ENCODE assay signal across 1 cellular context in the genomic region with DNA sequence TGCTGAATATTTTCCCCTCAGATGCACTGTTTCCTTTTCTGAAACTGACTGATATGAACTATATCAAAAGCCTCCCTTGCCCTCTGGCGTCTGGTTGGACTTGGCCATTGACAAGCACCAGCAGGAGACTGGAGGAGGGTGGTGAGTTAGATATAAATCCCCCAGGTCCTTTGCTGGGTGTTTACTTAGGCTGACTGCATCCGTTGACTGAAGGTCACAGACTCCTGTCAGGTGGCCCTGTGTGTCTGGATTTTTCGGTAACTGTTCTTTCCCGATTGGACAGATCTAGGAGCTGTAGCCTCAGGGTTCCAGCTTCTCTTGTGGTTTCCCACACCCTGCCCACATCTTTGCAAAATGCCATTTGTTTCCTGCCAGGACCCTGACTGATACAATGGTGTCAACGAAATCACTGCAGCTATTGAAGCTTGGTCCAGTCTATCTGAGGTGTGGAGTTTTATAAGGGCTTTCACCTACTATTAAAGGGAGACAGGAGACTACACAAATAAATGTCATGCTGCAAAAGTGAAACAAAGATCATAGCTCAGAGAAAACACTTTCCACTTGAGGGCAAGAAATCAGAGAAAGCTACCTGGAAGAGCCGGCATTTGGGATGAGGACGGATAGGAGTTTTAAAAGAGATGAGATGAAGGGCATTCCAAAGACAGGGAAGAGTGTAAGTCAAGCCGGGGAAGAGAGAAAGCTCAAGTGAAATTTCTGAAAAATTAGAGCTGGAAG.
A peak's percentile ranks its signal among the peaks of the same experiment; 100 is the strongest.
TF ChIP-seq lines count a peak whose summit lies in the region.

No MANE protein-coding gene starts in this region.

TF ChIP-seq in HEK293, 187 proteins besides CTCF, POLR2A, EP300 and RAD21 (continued from another document):
- TF ChIP-seq, protein P1, sequence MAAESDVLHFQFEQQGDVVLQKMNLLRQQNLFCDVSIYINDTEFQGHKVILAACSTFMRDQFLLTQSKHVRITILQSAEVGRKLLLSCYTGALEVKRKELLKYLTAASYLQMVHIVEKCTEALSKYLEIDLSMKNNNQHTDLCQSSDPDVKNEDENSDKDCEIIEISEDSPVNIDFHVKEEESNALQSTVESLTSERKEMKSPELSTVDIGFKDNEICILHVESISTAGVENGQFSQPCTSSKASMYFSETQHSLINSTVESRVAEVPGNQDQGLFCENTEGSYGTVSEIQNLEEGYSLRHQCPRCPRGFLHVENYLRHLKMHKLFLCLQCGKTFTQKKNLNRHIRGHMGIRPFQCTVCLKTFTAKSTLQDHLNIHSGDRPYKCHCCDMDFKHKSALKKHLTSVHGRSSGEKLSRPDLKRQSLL (tag by site-specific recombination; IDR thresholded peaks at IDR 0.05) = no peak
- TF ChIP-seq FEZF1 (tag by site-specific recombination; IDR thresholded peaks at IDR 0.05) (no peak), SCRT2 (tag by site-specific recombination; IDR thresholded peaks at IDR 0.05) (no peak), ZNF521 (tag by site-specific recombination; IDR thresholded peaks at IDR 0.05) (no peak), BCL6B (tag by site-specific recombination; IDR thresholded peaks at IDR 0.05) (no peak), TCF7L2 (IDR thresholded peaks at IDR 0.05; ENCODE audit: borderline replicate concordance, low read depth, low read length) (0 out of 2 replicates have a peak, but pooled peaks have one; percentile 34), ZNF792 (tag by site-specific recombination; IDR thresholded peaks at IDR 0.05) (no peak), ZIC2 (tag by site-specific recombination; IDR thresholded peaks at IDR 0.05) (peak; percentile 60), ZNF555 (tag by site-specific recombination; conservative IDR thresholded peaks at IDR 0.05) (no peak), ZFP3 (tag by site-specific recombination; IDR thresholded peaks at IDR 0.05; ENCODE audit: low read depth) (peak; percentile 66), PATZ1 (tag by site-specific recombination; IDR thresholded peaks at IDR 0.05) (0 out of 2 replicates have a peak, but pooled peaks have one; percentile 26), ZNF48 (tag by site-specific recombination; IDR thresholded peaks at IDR 0.05) (no peak), ZNF354C (tag by site-specific recombination; IDR thresholded peaks at IDR 0.05; ENCODE audit: borderline replicate concordance, low read depth) (no peak), HOXA7 (CRISPR knock-in tag; IDR thresholded peaks at IDR 0.05; ENCODE audit: borderline replicate concordance) (no peak), ZNF274 (IDR thresholded peaks at IDR 0.05; ENCODE audit: low read length) (no peak), ZNF274 (tag by site-specific recombination; IDR thresholded peaks at IDR 0.05; ENCODE audit: borderline replicate concordance) (no peak), ZBTB7A (tag by site-specific recombination; IDR thresholded peaks at IDR 0.05; ENCODE audit: low read depth) (no peak), ZNF747 (tag by site-specific recombination; IDR thresholded peaks at IDR 0.05) (no peak), PRDM1 (tag by site-specific recombination; IDR thresholded peaks at IDR 0.05) (peak; percentile 97), ZNF791 (tag by site-specific recombination; IDR thresholded peaks at IDR 0.05) (no peak), GFI1B (tag by site-specific recombination; IDR thresholded peaks at IDR 0.05) (0 out of 2 replicates have a peak, but pooled peaks have one; percentile 6), ZNF366 (tag by site-specific recombination; conservative IDR thresholded peaks at IDR 0.05) (0 out of 2 replicates have a peak, but pooled peaks have one; percentile 13)
- TF ChIP-seq, protein P2, sequence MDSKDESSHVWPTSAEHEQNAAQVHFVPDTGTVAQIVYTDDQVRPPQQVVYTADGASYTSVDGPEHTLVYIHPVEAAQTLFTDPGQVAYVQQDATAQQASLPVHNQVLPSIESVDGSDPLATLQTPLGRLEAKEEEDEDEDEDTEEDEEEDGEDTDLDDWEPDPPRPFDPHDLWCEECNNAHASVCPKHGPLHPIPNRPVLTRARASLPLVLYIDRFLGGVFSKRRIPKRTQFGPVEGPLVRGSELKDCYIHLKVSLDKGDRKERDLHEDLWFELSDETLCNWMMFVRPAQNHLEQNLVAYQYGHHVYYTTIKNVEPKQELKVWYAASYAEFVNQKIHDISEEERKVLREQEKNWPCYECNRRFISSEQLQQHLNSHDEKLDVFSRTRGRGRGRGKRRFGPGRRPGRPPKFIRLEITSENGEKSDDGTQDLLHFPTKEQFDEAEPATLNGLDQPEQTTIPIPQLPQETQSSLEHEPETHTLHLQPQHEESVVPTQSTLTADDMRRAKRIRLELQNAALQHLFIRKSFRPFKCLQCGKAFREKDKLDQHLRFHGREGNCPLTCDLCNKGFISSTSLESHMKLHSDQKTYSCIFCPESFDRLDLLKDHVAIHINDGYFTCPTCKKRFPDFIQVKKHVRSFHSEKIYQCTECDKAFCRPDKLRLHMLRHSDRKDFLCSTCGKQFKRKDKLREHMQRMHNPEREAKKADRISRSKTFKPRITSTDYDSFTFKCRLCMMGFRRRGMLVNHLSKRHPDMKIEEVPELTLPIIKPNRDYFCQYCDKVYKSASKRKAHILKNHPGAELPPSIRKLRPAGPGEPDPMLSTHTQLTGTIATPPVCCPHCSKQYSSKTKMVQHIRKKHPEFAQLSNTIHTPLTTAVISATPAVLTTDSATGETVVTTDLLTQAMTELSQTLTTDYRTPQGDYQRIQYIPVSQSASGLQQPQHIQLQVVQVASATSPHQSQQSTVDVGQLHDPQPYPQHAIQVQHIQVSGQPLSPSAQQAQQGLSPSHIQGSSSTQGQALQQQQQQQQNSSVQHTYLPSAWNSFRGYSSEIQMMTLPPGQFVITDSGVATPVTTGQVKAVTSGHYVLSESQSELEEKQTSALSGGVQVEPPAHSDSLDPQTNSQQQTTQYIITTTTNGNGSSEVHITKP (tag by site-specific recombination; IDR thresholded peaks at IDR 0.05) = peak; percentile 62
- TF ChIP-seq, protein P3, sequence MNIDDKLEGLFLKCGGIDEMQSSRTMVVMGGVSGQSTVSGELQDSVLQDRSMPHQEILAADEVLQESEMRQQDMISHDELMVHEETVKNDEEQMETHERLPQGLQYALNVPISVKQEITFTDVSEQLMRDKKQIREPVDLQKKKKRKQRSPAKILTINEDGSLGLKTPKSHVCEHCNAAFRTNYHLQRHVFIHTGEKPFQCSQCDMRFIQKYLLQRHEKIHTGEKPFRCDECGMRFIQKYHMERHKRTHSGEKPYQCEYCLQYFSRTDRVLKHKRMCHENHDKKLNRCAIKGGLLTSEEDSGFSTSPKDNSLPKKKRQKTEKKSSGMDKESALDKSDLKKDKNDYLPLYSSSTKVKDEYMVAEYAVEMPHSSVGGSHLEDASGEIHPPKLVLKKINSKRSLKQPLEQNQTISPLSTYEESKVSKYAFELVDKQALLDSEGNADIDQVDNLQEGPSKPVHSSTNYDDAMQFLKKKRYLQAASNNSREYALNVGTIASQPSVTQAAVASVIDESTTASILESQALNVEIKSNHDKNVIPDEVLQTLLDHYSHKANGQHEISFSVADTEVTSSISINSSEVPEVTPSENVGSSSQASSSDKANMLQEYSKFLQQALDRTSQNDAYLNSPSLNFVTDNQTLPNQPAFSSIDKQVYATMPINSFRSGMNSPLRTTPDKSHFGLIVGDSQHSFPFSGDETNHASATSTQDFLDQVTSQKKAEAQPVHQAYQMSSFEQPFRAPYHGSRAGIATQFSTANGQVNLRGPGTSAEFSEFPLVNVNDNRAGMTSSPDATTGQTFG (tag by site-specific recombination; IDR thresholded peaks at IDR 0.05; ENCODE audit: borderline replicate concordance) = no peak
- TF ChIP-seq, protein P4, sequence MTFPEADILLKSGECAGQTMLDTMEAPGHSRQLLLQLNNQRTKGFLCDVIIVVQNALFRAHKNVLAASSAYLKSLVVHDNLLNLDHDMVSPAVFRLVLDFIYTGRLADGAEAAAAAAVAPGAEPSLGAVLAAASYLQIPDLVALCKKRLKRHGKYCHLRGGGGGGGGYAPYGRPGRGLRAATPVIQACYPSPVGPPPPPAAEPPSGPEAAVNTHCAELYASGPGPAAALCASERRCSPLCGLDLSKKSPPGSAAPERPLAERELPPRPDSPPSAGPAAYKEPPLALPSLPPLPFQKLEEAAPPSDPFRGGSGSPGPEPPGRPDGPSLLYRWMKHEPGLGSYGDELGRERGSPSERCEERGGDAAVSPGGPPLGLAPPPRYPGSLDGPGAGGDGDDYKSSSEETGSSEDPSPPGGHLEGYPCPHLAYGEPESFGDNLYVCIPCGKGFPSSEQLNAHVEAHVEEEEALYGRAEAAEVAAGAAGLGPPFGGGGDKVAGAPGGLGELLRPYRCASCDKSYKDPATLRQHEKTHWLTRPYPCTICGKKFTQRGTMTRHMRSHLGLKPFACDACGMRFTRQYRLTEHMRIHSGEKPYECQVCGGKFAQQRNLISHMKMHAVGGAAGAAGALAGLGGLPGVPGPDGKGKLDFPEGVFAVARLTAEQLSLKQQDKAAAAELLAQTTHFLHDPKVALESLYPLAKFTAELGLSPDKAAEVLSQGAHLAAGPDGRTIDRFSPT (tag by site-specific recombination; IDR thresholded peaks at IDR 0.05) = no peak
TF ChIP-seq in HEK293: peak in this region for 13.
